In the genomic region with DNA sequence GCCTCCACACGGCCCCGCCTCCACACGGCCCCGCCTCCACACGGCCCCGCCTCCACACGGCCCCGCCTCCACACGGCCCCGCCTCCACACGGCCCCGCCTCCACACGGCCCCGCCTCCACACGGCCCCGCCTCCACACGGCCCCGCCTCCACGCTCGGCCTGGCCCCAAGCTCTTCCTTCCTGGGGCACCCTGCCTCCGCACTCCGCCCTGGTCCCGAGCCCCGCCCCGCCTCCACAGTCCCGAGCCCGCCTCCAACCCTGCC, we compare ENCODE assay signal across 1 cellular context.
TF ChIP-seq lines count a peak whose summit lies in the region.

No MANE protein-coding gene starts in this region.

TF ChIP-seq in HCT116, 20 proteins besides CTCF, POLR2A, EP300 and RAD21:
- peak; percentile 36; the same call in 1 of the 2 replicates for TF ChIP-seq SP1 (IDR thresholded peaks at IDR 0.05; ENCODE audit: low read depth)
TF ChIP-seq in HCT116: peak in this region for 1; not testable (repeated sequence) for 19.
